In genomic region chr4:2837904-2838496, GRCh38 we compare ENCODE assay signal across 8 cellular contexts. TPM values are rescaled to one million over a fixed set of nuclear protein-coding genes. Genes with fewer than 3 reads are reported as not detected.
DNase-seq lines count a peak whose midpoint lies in the region; ATAC-seq, FAIRE-seq and TF ChIP-seq lines count a peak whose summit lies in the region.

No MANE protein-coding gene starts in this region.

- no peaks in the 10 kb centered on the region for H3K79me1 ChIP-seq in H1 (ENCODE audit: low read depth, low read length)

- H3K23ac ChIP-seq in H1 (ENCODE audit: insufficient read length), result no peak overlapping the region

- FAIRE-seq in H1 (lab: Jason Lieb, UNC), result no peak

- H3K56ac ChIP-seq in H1 (replicated peaks; ENCODE audit: insufficient read length, low read depth, low read length), result no peak overlapping the region

- H3K4me1 ChIP-seq in H1 (replicated peaks in 1 of 4; ENCODE audit: control insufficient read depth in 3 of 4, insufficient read depth in 4 of 4, low read length in 3 of 4), result peaks cover 2 to 11% (median 6%) of the 10 kb centered on the region in 4 experiments

- H2BK5ac ChIP-seq in H1 (ENCODE audit: low read depth, low read length), result 0 out of 2 replicates have a peak overlapping the region, but pooled peaks have one; percentile 83

- peak overlapping the region; percentile 75; the same call in 1 of the 2 replicates for H3K18ac ChIP-seq in H1 (ENCODE audit: extremely low read depth, low read length)

- no peak for TF ChIP-seq CTCF in H1 (IDR thresholded peaks at IDR 0.05; ENCODE audit: control extremely low read depth in 1 of 3, insufficient read depth in 1 of 3, low read depth in 1 of 3, low read length in 3 of 3)

- H3K4me3 ChIP-seq in H1 (ENCODE audit: extremely low read depth in 1 of 4, insufficient read depth in 2 of 4, low read depth in 3 of 4, low read length in 4 of 4), result no peak overlapping the region

- no peak overlapping the region for H3K14ac ChIP-seq in H1 (ENCODE audit: insufficient read length)

- H3K27ac ChIP-seq in H1 (ENCODE audit: low read depth, low read length), result no peak overlapping the region

- H3K4ac ChIP-seq in H1 (replicated peaks; ENCODE audit: insufficient read length, low read depth, low read length), result no peak overlapping the region

- H2AK5ac ChIP-seq in H1 (ENCODE audit: low read depth, low read length), result no peak overlapping the region; the same call in 1 of the 2 replicates

- H3K9me3 Mint-ChIP-seq in IgD-negative memory B cell, result peaks cover 0 to 3% (median 0%) of the 10 kb centered on the region in 3 donors
- peaks cover 0 to 12% (median 0%) of the 10 kb centered on the region in 9 donors for H3K9me3 Mint-ChIP-seq in naive thymus-derived CD8-positive, alpha-beta T cell

- peak; percentile 96 to 98 for ATAC-seq in naive thymus-derived CD8-positive, alpha-beta T cell
- no peak for ATAC-seq in GM19395 (IDR thresholded peaks at IDR 0.05; ENCODE audit: unreplicated experiment)

- H3K9ac ChIP-seq in H1 (replicated peaks in 1 of 4; ENCODE audit: extremely low read depth in 1 of 4, low read depth in 3 of 4, low read length in 3 of 4), result no peak overlapping the region

- H3K27me3 ChIP-seq in H1 (replicated peaks in 1 of 4; ENCODE audit: control insufficient read depth in 3 of 4, extremely low read depth in 1 of 4, insufficient read depth in 3 of 4, low read length in 3 of 4), result no peaks in the 10 kb centered on the region

- no peak overlapping the region; the same call in 1 of the 2 replicates for H4K8ac ChIP-seq in H1 (ENCODE audit: extremely low read depth, insufficient read depth, low read length)

- peak; percentile 69 for DNase-seq in activated CD4-positive, alpha-beta T cell treated with anti-CD3 and anti-CD28 coated beads, Interleukin-2, amount 50 U/mL, for 1 hour
- DNase-seq in H1 (ENCODE audit: low read depth in 1 of 2, low spot score in 2 of 2), result no peak
- DNase-seq in naive thymus-derived CD8-positive, alpha-beta T cell, result peak; percentile 44 to 88 (median 74)
- peak; percentile 71 for DNase-seq in superior temporal gyrus (ENCODE audit: extremely low spot score)
- DNase-seq in NCI-H1694 treated with DMSO at 0.1 percent for 48 hours (lab: John Stamatoyannopoulos, UW), result no peak
- no peak for DNase-seq in DMS 273 treated with DMSO at 0.1 percent for 48 hours (lab: John Stamatoyannopoulos, UW)

- H4K5ac ChIP-seq in H1 (ENCODE audit: insufficient read length, low read depth, low read length), result no peak overlapping the region

- peaks cover 0 to 10% (median 6%) of the 10 kb centered on the region in 4 experiments; a peak in 5 of 8 replicates for H3K36me3 ChIP-seq in H1 (ENCODE audit: control insufficient read depth in 2 of 4, insufficient read depth in 4 of 4, low read length in 3 of 4)

- H2BK20ac ChIP-seq in H1 (ENCODE audit: low read length), result no peak overlapping the region

- peak overlapping the region; percentile 73 to 90 (median 74) for H3K4me3 Mint-ChIP-seq in IgD-negative memory B cell
- H3K4me3 Mint-ChIP-seq in naive thymus-derived CD8-positive, alpha-beta T cell, result peak overlapping the region; percentile 70 to 95 (median 87)

- H2BK120ac ChIP-seq in H1 (replicated peaks; ENCODE audit: low read depth, low read length), result no peak overlapping the region

- no peaks in the 10 kb centered on the region for H3K79me2 ChIP-seq in H1 (ENCODE audit: control insufficient read depth in 1 of 2, insufficient read depth in 2 of 2, low read length in 2 of 2)

- H3K23me2 ChIP-seq in H1 (ENCODE audit: low read depth, low read length), result peaks cover 3% of the 10 kb centered on the region

- CTCF ChIA-PET in H1 (lab: Charles Lee; ENCODE audit: partially characterized antibody), result interaction anchor here (0.7 to 1.7 kb wide), 3 partner anchors 13 to 30 kb away, joined by 3 to 5 read pairs (median 4); no protein-coding TSS in a partner anchor

- TF ChIP-seq EP300 in H1 (IDR thresholded peaks at IDR 0.05; ENCODE audit: borderline replicate concordance in 1 of 2, low read depth in 2 of 2, low read length in 2 of 2), result no peak

- no peaks in the 10 kb centered on the region for H4K20me1 ChIP-seq in H1 (replicated peaks in 1 of 2; ENCODE audit: control insufficient read depth in 1 of 2, insufficient read depth in 2 of 2, low read length in 2 of 2)

- TF ChIP-seq POLR2A in H1 (IDR thresholded peaks at IDR 0.05; ENCODE audit: control extremely low read depth in 1 of 2, low read depth in 2 of 2, low read length in 2 of 2), result no peak

- POLR2A ChIA-PET in H1 (lab: Charles Lee; ENCODE audit: partially characterized antibody), result interaction anchor here (0.6 to 8.8 kb wide), 11 partner anchors 12 to 82 kb away, joined by 3 to 75 read pairs (median 4); partner anchors contain the start of gene TNIP2
- POLR2A ChIA-PET in naive thymus-derived CD8-positive, alpha-beta T cell (lab: Charles Lee), result interaction anchor here (0.6 to 6.4 kb wide), 11 partner anchors 15 to 607 kb away, joined by 3 to 62 read pairs (median 4); no protein-coding TSS in a partner anchor

- no peaks in the 10 kb centered on the region for H3K9me3 ChIP-seq in H1 (ENCODE audit: insufficient read depth in 2 of 2, low read depth in 1 of 2, low read length in 1 of 2)

- H3K36me3 Mint-ChIP-seq in IgD-negative memory B cell, result peaks cover 3% of the 10 kb centered on the region
- H3K36me3 Mint-ChIP-seq in naive thymus-derived CD8-positive, alpha-beta T cell, result peaks cover 0 to 4% (median 4%) of the 10 kb centered on the region in 3 donors

- peak overlapping the region; percentile 11 to 23; a peak in 1 of 4 replicates for H3K4me2 ChIP-seq in H1 (ENCODE audit: insufficient read depth in 1 of 2, low read depth in 2 of 2, low read length in 2 of 2)

- H2BK15ac ChIP-seq in H1 (ENCODE audit: low read length), result no peak overlapping the region

- peak overlapping the region; percentile 17; the same call in 1 of the 2 replicates for H2BK12ac ChIP-seq in H1 (ENCODE audit: low read depth, low read length)

- no peak overlapping the region for H2AFZ ChIP-seq in H1 (ENCODE audit: low read length)

- H4K91ac ChIP-seq in H1 (replicated peaks; ENCODE audit: insufficient read length, low read length), result no peak overlapping the region

- H3K27ac Mint-ChIP-seq in IgD-negative memory B cell, result peak overlapping the region; percentile 33 to 89 (median 81)
- H3K27ac Mint-ChIP-seq in naive thymus-derived CD8-positive, alpha-beta T cell, result peak overlapping the region; percentile 86 to 99 (median 92)

- WGBS in H1 (ENCODE audit: extremely low coverage in 1 of 2, insufficient coverage in 1 of 2, insufficient read length in 1 of 2, insufficient replicate concordance in 2 of 2, low coverage in 1 of 2, low lambda C conversion rate in 2 of 2, missing lambda C conversion rate in 1 of 2), 2 experiments, result 87% methylated on average over 8 of the region's 8 CpGs; no CpG with 5 or more reads in 1 of the 2 experiments

- no peak for TF ChIP-seq RAD21 in H1 (IDR thresholded peaks at IDR 0.05 in 1 of 2, conservative IDR thresholded peaks at IDR 0.05 in 1 of 2; ENCODE audit: low read depth in 2 of 2, low read length in 2 of 2)

- H3K4me1 Mint-ChIP-seq in IgD-negative memory B cell, result peaks cover 41 to 56% (median 45%) of the 10 kb centered on the region in 3 donors
- H3K4me1 Mint-ChIP-seq in naive thymus-derived CD8-positive, alpha-beta T cell, result peaks cover 29 to 83% (median 68%) of the 10 kb centered on the region in 4 donors

- H3K27me3 Mint-ChIP-seq in IgD-negative memory B cell, result no peaks in the 10 kb centered on the region
- no peaks in the 10 kb centered on the region for H3K27me3 Mint-ChIP-seq in naive thymus-derived CD8-positive, alpha-beta T cell

TF ChIP-seq in H1, 55 proteins besides CTCF, POLR2A, EP300 and RAD21 (continues in another document):
- TF ChIP-seq TBP (IDR thresholded peaks at IDR 0.05; ENCODE audit: low read depth, low read length), result no peak
- TF ChIP-seq CHD1 (IDR thresholded peaks at IDR 0.05; ENCODE audit: low read depth, low read length), result no peak
- no peak for TF ChIP-seq JUND (IDR thresholded peaks at IDR 0.05; ENCODE audit: low read length)
- no peak for TF ChIP-seq TEAD4 (IDR thresholded peaks at IDR 0.05; ENCODE audit: low read depth, low read length)
- no peak for TF ChIP-seq HDAC6 (IDR thresholded peaks at IDR 0.05; ENCODE audit: low read depth, low read length)
- TF ChIP-seq BCL11A (IDR thresholded peaks at IDR 0.05; ENCODE audit: low read depth in 2 of 2, low read length in 2 of 2), result no peak
- no peak for TF ChIP-seq CBX5 (IDR thresholded peaks at IDR 0.05; ENCODE audit: low read depth, low read length)
- no peak for TF ChIP-seq POLR2AphosphoS5 (IDR thresholded peaks at IDR 0.05; ENCODE audit: low read depth, low read length)
- no peak for TF ChIP-seq GTF2F1 (IDR thresholded peaks at IDR 0.05; ENCODE audit: borderline replicate concordance, low read depth, low read length)
- no peak for TF ChIP-seq SP4 (IDR thresholded peaks at IDR 0.05; ENCODE audit: low read length)
- TF ChIP-seq NANOG (IDR thresholded peaks at IDR 0.05; ENCODE audit: insufficient read depth, low read depth, low read length, poor library complexity, severe bottlenecking), result no peak

RNA-seq across cellular contexts. Expression of gene ADD1, which starts 5.6 kb away (rescaled TPM):
- polyA plus RNA-seq in IgD-negative memory B cell (300 TPM), H1 (2011; rRNA removed) (113 and 219 TPM in 2 replicates)
- 132 and 143 TPM in 2 replicates for total RNA-seq in H1 (2021; fragmentation: NEBNext Ultra II Directional; extraction: Animal tissue kit (Norgen Biotek cat#: 25700))
- 94.0 TPM for polyA plus RNA-seq in H1 (2011; cell fraction: cytosol; rRNA removed)
- polyA plus RNA-seq in H1 (2011; cell fraction: nucleus; rRNA removed), result 253 TPM
- 98.4 to 131 TPM (median 126 TPM) in 4 replicates for polyA plus RNA-seq in H1 (2012, experiment 1 of 2)
- polyA plus RNA-seq in H1 (2012, experiment 2 of 2), result 79.3 TPM
- polyA plus RNA-seq in H1 (2013, experiment 1 of 2), result 150 TPM
- 143 TPM for polyA plus RNA-seq in H1 (2013, experiment 2 of 2)
- polyA minus RNA-seq in H1 (2011; rRNA and poly(A)+ RNA removed), result 76.5 and 77.9 TPM in 2 replicates
- polyA minus RNA-seq in H1 (2011; cell fraction: cytosol; rRNA and poly(A)+ RNA removed), result 51.5 TPM
- polyA minus RNA-seq in H1 (2011; cell fraction: nucleus; rRNA and poly(A)+ RNA removed), result 72.5 TPM
- 100 to 1,000 TPM; 302 to 309 TPM for total RNA-seq in naive thymus-derived CD8-positive, alpha-beta T cell
- polyA plus RNA-seq in naive thymus-derived CD8-positive, alpha-beta T cell, result 100 to 1,000 TPM; 129 to 151 (median 150) TPM

RNA-seq across cellular contexts. Expression of gene SH3BP2, which starts 45.1 kb away (rescaled TPM):
- polyA plus RNA-seq in IgD-negative memory B cell (22.7 TPM), H1 (2011; rRNA removed) (27.4 and 45.8 TPM in 2 replicates)
- total RNA-seq in H1 (2021; fragmentation: NEBNext Ultra II Directional; extraction: Animal tissue kit (Norgen Biotek cat#: 25700)), result 31.4 and 32.4 TPM in 2 replicates
- polyA plus RNA-seq in H1 (2011; cell fraction: cytosol; rRNA removed), result 29.6 TPM
- polyA plus RNA-seq in H1 (2011; cell fraction: nucleus; rRNA removed), result 119 TPM
- 18.2 to 28.4 TPM (median 24.8 TPM) in 4 replicates for polyA plus RNA-seq in H1 (2012, experiment 1 of 2)
- 13.6 TPM for polyA plus RNA-seq in H1 (2012, experiment 2 of 2)
- polyA plus RNA-seq in H1 (2013, experiment 1 of 2), result 19.6 TPM
- polyA plus RNA-seq in H1 (2013, experiment 2 of 2), result 18.1 TPM
- polyA minus RNA-seq in H1 (2011; rRNA and poly(A)+ RNA removed), result 52.4 and 64.8 TPM in 2 replicates
- polyA minus RNA-seq in H1 (2011; cell fraction: cytosol; rRNA and poly(A)+ RNA removed), result 25.8 TPM
- polyA minus RNA-seq in H1 (2011; cell fraction: nucleus; rRNA and poly(A)+ RNA removed), result 51.1 TPM
- 10 to 100 TPM; 27.8 to 28.3 TPM for total RNA-seq in naive thymus-derived CD8-positive, alpha-beta T cell
- polyA plus RNA-seq in naive thymus-derived CD8-positive, alpha-beta T cell, result 10 to 100 TPM in 1 of 3 donors, 1 to 10 TPM in 2; 4.8 to 10.8 (median 5.4) TPM

Comparison
In these comparisons a context has a peak if more than half of its experiments do, and no peak if none do; other contexts are left out.
1. DNase-seq: peak in activated CD4-positive, alpha-beta T cell treated with anti-CD3 and anti-CD28 coated beads, Interleukin-2, amount 50 U/mL, for 1 hour (single experiment), naive thymus-derived CD8-positive, alpha-beta T cell (10 of 10) and superior temporal gyrus (single experiment); none in H1 (0 of 2), NCI-H1694 treated with DMSO at 0.1 percent for 48 hours (single experiment) and DMS 273 treated with DMSO at 0.1 percent for 48 hours (single experiment).